ENCODE assay signal across 23 cellular contexts in genomic region chr5:137478043-137478442, GRCh38.
"Had no signal": no experiment of that assay in that cellular context is flagged by ENCODE, and none has a peak within 500 bp of the region (broad histone marks: within the 10 kb centered on the region; RNA-seq: fewer than 3 reads in every experiment).

No MANE protein-coding gene starts in this region.

- H3K9me3 Mint-ChIP-seq: memory B cell; nephron; stimulated activated naive CD8-positive, alpha-beta T cell treated with anti-CD3 and anti-CD28 coated beads, Interleukin-15, amount 100 ng/mL, for 72 hours had no signal

- DNase-seq: dorsolateral prefrontal cortex; effector CD8-positive, alpha-beta T cell; immature natural killer cell; left ventricle myocardium inferior; lower lobe of right lung; naive B cell; occipital lobe; pancreas; right lobe of liver; stimulated activated CD4-positive, alpha-beta T cell treated with anti-CD3 and anti-CD28 coated beads, Interleukin-2, amount 100 ng/mL, for 24 hours; stimulated activated CD4-positive, alpha-beta T cell treated with anti-CD3 and anti-CD28 coated beads, Interleukin-4, amount 100 ng/mL, for 4 hours; stimulated activated naive B cell treated with anti-CD40 and anti-IgM and Interleukin-4, amounts not matched to agents 10 μg/mL and 1 μg/mL and 100 μg/mL, for 72 hours; stimulated activated naive CD8-positive, alpha-beta T cell treated with anti-CD3 and anti-CD28 coated beads, Interleukin-15, amount 100 ng/mL, for 72 hours; testis; upper lobe of right lung had no signal

- H3K27ac Mint-ChIP-seq: immature natural killer cell; memory B cell; mesothelial cell of epicardium; naive B cell; stimulated activated naive B cell treated with anti-CD40 and anti-IgM and Interleukin-4, amounts not matched to agents 10 μg/mL and 1 μg/mL and 100 μg/mL, for 72 hours; stimulated activated naive CD8-positive, alpha-beta T cell treated with anti-CD3 and anti-CD28 coated beads, Interleukin-15, amount 100 ng/mL, for 72 hours had no signal

- H3K4me1 Mint-ChIP-seq: immature natural killer cell; memory B cell; mesothelial cell of epicardium; naive B cell; stimulated activated naive B cell treated with anti-CD40 and anti-IgM and Interleukin-4, amounts not matched to agents 10 μg/mL and 1 μg/mL and 100 μg/mL, for 72 hours; stimulated activated naive CD8-positive, alpha-beta T cell treated with anti-CD3 and anti-CD28 coated beads, Interleukin-15, amount 100 ng/mL, for 72 hours had no signal

- H3K27me3 ChIP-seq: dorsolateral prefrontal cortex, pancreas, right lobe of liver, testis, tibial nerve, vagina had no signal

- H3K9me3 ChIP-seq: left ventricle myocardium inferior, lower lobe of right lung, pancreas, prostate gland, right lobe of liver, testis, tibial nerve, upper lobe of right lung, vagina had no signal

- H3K4me3 ChIP-seq: coronary artery, dorsolateral prefrontal cortex, left ventricle myocardium inferior, lower lobe of right lung, pancreas, prostate gland, right lobe of liver, skin epidermis, testis, tibial nerve, upper lobe of right lung, vagina had no signal

- H3K27me3 Mint-ChIP-seq: memory B cell had no signal

- H3K36me3 ChIP-seq: left ventricle myocardium inferior, lower lobe of right lung, pancreas, prostate gland, right lobe of liver, tibial nerve, upper lobe of right lung, vagina had no signal

- H3K36me3 Mint-ChIP-seq: immature natural killer cell; memory B cell; mesothelial cell of epicardium; naive B cell; stimulated activated naive B cell treated with anti-CD40 and anti-IgM and Interleukin-4, amounts not matched to agents 10 μg/mL and 1 μg/mL and 100 μg/mL, for 72 hours had no signal

- H3K27ac ChIP-seq: coronary artery, left ventricle myocardium inferior, lower lobe of right lung, pancreas, prostate gland, right lobe of liver, skin epidermis, testis, tibial nerve, upper lobe of right lung, vagina had no signal

- H3K4me3 Mint-ChIP-seq: immature natural killer cell; memory B cell; mesothelial cell of epicardium; naive B cell; nephron; stimulated activated naive B cell treated with anti-CD40 and anti-IgM and Interleukin-4, amounts not matched to agents 10 μg/mL and 1 μg/mL and 100 μg/mL, for 72 hours; stimulated activated naive CD8-positive, alpha-beta T cell treated with anti-CD3 and anti-CD28 coated beads, Interleukin-15, amount 100 ng/mL, for 72 hours had no signal

- H3K4me1 ChIP-seq: left ventricle myocardium inferior, lower lobe of right lung, pancreas, prostate gland, right lobe of liver, testis, tibial nerve, upper lobe of right lung, vagina had no signal
